In the genomic region with DNA sequence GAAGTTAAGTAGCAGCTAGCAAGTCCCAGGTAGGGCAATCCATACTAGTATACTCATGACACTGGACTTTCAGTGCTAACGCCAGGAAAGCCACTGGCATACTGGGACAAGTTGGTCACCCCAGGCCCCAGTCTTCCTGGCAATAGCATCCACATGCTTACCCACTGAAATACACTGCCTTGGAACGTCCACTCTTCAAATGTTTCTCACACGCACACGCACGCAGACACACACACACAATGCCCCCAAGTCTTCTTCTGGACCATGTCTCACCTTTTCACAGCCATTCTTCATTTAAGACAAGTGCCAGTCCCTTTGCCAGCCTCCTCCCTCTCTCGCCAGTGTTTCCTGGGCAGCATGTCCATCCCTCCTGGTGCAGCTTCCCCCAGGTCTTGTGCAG, we compare ENCODE assay signal across 16 cellular contexts. TPM values are rescaled to one million over a fixed set of nuclear protein-coding genes. Genes with fewer than 3 reads are reported as not detected.
DNase-seq lines count a peak whose midpoint lies in the region; TF ChIP-seq lines count a peak whose summit lies in the region.
"Had no signal": no experiment of that assay in that cellular context is flagged by ENCODE, and none has a peak within 500 bp of the region (broad histone marks: within the 10 kb centered on the region; RNA-seq: fewer than 3 reads in every experiment).

No MANE protein-coding gene starts in this region.

- H3K27ac ChIP-seq in spleen = no peak overlapping the region
- H3K27ac ChIP-seq: BLaER1 had no signal

- peaks cover 27% of the 10 kb centered on the region for H3K4me1 Mint-ChIP-seq in glutamatergic neuron (ENCODE audit: low read depth, unreplicated experiment)
- H3K4me1 Mint-ChIP-seq in HFFc6 (ENCODE audit: low read depth) = peaks cover 15% of the 10 kb centered on the region

- WGBS in spleen, 5 donors = 85 to 91% (median 89%) methylated on average over 6 of the region's 6 CpGs

- peaks cover 0 to 2% (median 0%) of the 10 kb centered on the region in 7 donors for H3K27me3 ChIP-seq in spleen (replicated peaks in 1 of 7)
- H3K27me3 ChIP-seq: BLaER1 had no signal

- no peaks in the 10 kb centered on the region for H3K36me3 Mint-ChIP-seq in glutamatergic neuron (ENCODE audit: unreplicated experiment)
- H3K36me3 Mint-ChIP-seq in HFFc6 (ENCODE audit: low read depth) = no peaks in the 10 kb centered on the region
- H3K36me3 Mint-ChIP-seq: CD8-positive, alpha-beta memory T cell had no signal

- peak; percentile 2 for DNase-seq in GM03348 (ENCODE audit: low spot score)
- DNase-seq in GM13976 (ENCODE audit: low spot score) = peak; percentile 4
- no peak for DNase-seq in glutamatergic neuron
- DNase-seq in spleen = peak; percentile 35
- no peak for DNase-seq in NCI-H1105 treated with DMSO at 0.1 percent for 48 hours (lab: John Stamatoyannopoulos, UW)
- no peak for DNase-seq in activated naive CD4-positive, alpha-beta T cell treated with Interleukin-2 at 50 U/mL for 16 hours
- no peak for DNase-seq in HFFc6
- DNase-seq: AML-193; Caco-2; CD8-positive, alpha-beta memory T cell; DND-41; GF-D8; GOT3 had no signal

- H3K9me3 ChIP-seq in spleen = no peaks in the 10 kb centered on the region
- H3K9me3 ChIP-seq: BLaER1, Caco-2, HAP-1 had no signal

- TF ChIP-seq POLR2A in spleen (IDR thresholded peaks at IDR 0.05) = no peak

- H3K27me3 Mint-ChIP-seq in glutamatergic neuron (ENCODE audit: unreplicated experiment) (peaks cover 25% of the 10 kb centered on the region), HFFc6 (ENCODE audit: insufficient read depth) (peaks cover 11% of the 10 kb centered on the region)

- H3K4me1 ChIP-seq in spleen = peaks cover 4 to 24% (median 11%) of the 10 kb centered on the region in 6 donors

- H3K36me3 ChIP-seq in spleen = no peaks in the 10 kb centered on the region
- H3K36me3 ChIP-seq: BLaER1, HAP-1 had no signal

- in situ Hi-C loops in GM13976 (cut with MboI; ENCODE audit: low sequenced_read_pairs, unreplicated experiment) = no loop called here

- H3K9me3 Mint-ChIP-seq in glutamatergic neuron (ENCODE audit: unreplicated experiment) (peaks cover 15% of the 10 kb centered on the region), HFFc6 (no peaks in the 10 kb centered on the region)
- H3K9me3 Mint-ChIP-seq: CD8-positive, alpha-beta memory T cell had no signal

- peak overlapping the region; percentile 5 for H3K4me3 Mint-ChIP-seq in glutamatergic neuron (ENCODE audit: unreplicated experiment)
- H3K4me3 Mint-ChIP-seq in HFFc6 = no peak overlapping the region
- H3K4me3 Mint-ChIP-seq: CD8-positive, alpha-beta memory T cell had no signal

- TF ChIP-seq CTCF in GM13976 (IDR thresholded peaks at IDR 0.05; ENCODE audit: borderline replicate concordance, control extremely low read depth, extremely low read depth, insufficient read depth, missing control alignments) (no peak), glutamatergic neuron (IDR thresholded peaks at IDR 0.05; ENCODE audit: partially characterized antibody, unreplicated experiment) (no peak), spleen (IDR thresholded peaks at IDR 0.05 in 8 of 11, conservative IDR thresholded peaks at IDR 0.05 in 3 of 11) (no peak), HFFc6 (IDR thresholded peaks at IDR 0.05) (no peak)

- H3K27ac Mint-ChIP-seq in glutamatergic neuron (ENCODE audit: unreplicated experiment) (no peak overlapping the region), HFFc6 (no peak overlapping the region)
- H3K27ac Mint-ChIP-seq: CD8-positive, alpha-beta memory T cell had no signal

- intact Hi-C loops in spleen (cut with DNase I; ENCODE audit: low total_unique reads) = no loop called here

- H3K4me3 ChIP-seq in spleen = no peak overlapping the region
- H3K4me3 ChIP-seq: BLaER1, GM12878, HAP-1 had no signal

RNA-seq across cellular contexts. Expression of gene TEX261, which starts 8.7 kb away (rescaled TPM):
- 43.0 TPM for total RNA-seq in glutamatergic neuron (ENCODE audit: unreplicated experiment)
- total RNA-seq in spleen = 10 to 100 TPM; 28.6 to 55.7 (median 39.8) TPM
- polyA plus RNA-seq in spleen = 10 to 100 TPM in 2 of 3 donors, 1 to 10 TPM in 1; 8.7 to 21.7 (median 12.9) TPM
- 100 to 1,000 TPM in 3 of 6 experiments, 10 to 100 TPM in 3; 91.6 to 129 (median 103) TPM for total RNA-seq in HFFc6 (2021; fragmentation: NEBNext Ultra II Directional; extraction: Animal tissue kit (Norgen Biotek cat#: 25700))

RNA-seq across cellular contexts. Expression of gene ANKRD53, which starts 25.0 kb away (rescaled TPM):
- 11.7 TPM for total RNA-seq in glutamatergic neuron (ENCODE audit: unreplicated experiment)
- 1 to 10 TPM in 3 of 7 donors, under 1 TPM in 2, not detected in 2; 0.39 to 1.7 (median 1.3) TPM for total RNA-seq in spleen
- polyA plus RNA-seq in spleen = under 1 TPM; 0.22 to 0.72 (median 0.27) TPM
- total RNA-seq in HFFc6 (2021; fragmentation: NEBNext Ultra II Directional; extraction: Animal tissue kit (Norgen Biotek cat#: 25700)) = 1 to 10 TPM in 3 of 6 experiments, under 1 TPM in 3; 0.64 to 1.1 (median 0.85) TPM
- total RNA-seq: GM12878 had no signal

Comparison
In these comparisons a context has a peak if more than half of its experiments do, and no peak if none do; other contexts are left out.
1. DNase-seq: peak in GM03348 (single experiment), GM13976 (single experiment) and spleen (single experiment); none in glutamatergic neuron (single experiment), NCI-H1105 treated with DMSO at 0.1 percent for 48 hours (single experiment), activated naive CD4-positive, alpha-beta T cell treated with Interleukin-2 at 50 U/mL for 16 hours (single experiment) and HFFc6 (single experiment).